In the genomic region with DNA sequence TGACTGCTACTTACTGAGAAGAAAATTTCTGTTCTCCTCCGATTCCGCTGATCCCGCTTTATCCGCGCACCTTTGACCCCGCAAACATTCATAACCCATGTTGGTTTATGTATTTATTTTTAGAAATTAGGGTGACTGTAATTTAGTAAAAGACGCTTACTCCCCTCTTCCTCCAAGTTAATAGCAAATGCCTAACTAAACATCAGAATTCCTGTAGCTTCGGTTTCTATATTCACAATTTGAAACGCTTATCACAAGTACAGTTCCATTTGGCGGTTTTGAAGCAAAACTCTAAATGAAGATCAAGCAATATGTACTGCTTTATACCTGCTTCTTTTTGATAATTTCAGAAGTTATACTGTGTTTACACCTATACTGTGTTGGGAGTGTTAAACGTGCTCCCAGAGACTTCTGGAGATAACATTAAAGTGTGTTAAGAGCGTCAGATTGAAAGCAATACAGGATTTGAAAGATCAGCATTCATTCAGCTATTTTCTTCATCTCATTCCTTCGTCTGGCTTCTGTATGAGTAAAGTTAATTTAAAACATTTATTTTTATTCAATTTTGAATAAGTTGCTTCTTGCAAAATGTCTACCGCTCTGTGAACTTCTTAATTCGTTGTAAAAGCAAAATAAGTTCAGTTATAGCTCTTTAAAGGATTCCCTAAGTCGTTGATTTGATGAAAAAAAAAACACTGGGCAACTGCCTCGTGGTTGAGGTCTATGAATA, we compare ENCODE assay signal across 1 cellular context.
TF ChIP-seq lines count a peak whose summit lies in the region.

No MANE protein-coding gene starts in this region.

TF ChIP-seq in WTC11, 78 proteins besides CTCF, POLR2A, EP300 and RAD21 (continued from another document):
- TF ChIP-seq TP53 (CRISPR knock-in tag; IDR thresholded peaks at IDR 0.05) (no peak), CREB1 (CRISPR knock-in tag; IDR thresholded peaks at IDR 0.05) (no peak)
- TF ChIP-seq, protein P1, sequence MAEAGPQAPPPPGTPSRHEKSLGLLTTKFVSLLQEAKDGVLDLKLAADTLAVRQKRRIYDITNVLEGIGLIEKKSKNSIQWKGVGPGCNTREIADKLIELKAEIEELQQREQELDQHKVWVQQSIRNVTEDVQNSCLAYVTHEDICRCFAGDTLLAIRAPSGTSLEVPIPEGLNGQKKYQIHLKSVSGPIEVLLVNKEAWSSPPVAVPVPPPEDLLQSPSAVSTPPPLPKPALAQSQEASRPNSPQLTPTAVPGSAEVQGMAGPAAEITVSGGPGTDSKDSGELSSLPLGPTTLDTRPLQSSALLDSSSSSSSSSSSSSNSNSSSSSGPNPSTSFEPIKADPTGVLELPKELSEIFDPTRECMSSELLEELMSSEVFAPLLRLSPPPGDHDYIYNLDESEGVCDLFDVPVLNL (CRISPR knock-in tag; IDR thresholded peaks at IDR 0.05; ENCODE audit: borderline replicate concordance, low read depth), result no peak
- TF ChIP-seq, protein P2, sequence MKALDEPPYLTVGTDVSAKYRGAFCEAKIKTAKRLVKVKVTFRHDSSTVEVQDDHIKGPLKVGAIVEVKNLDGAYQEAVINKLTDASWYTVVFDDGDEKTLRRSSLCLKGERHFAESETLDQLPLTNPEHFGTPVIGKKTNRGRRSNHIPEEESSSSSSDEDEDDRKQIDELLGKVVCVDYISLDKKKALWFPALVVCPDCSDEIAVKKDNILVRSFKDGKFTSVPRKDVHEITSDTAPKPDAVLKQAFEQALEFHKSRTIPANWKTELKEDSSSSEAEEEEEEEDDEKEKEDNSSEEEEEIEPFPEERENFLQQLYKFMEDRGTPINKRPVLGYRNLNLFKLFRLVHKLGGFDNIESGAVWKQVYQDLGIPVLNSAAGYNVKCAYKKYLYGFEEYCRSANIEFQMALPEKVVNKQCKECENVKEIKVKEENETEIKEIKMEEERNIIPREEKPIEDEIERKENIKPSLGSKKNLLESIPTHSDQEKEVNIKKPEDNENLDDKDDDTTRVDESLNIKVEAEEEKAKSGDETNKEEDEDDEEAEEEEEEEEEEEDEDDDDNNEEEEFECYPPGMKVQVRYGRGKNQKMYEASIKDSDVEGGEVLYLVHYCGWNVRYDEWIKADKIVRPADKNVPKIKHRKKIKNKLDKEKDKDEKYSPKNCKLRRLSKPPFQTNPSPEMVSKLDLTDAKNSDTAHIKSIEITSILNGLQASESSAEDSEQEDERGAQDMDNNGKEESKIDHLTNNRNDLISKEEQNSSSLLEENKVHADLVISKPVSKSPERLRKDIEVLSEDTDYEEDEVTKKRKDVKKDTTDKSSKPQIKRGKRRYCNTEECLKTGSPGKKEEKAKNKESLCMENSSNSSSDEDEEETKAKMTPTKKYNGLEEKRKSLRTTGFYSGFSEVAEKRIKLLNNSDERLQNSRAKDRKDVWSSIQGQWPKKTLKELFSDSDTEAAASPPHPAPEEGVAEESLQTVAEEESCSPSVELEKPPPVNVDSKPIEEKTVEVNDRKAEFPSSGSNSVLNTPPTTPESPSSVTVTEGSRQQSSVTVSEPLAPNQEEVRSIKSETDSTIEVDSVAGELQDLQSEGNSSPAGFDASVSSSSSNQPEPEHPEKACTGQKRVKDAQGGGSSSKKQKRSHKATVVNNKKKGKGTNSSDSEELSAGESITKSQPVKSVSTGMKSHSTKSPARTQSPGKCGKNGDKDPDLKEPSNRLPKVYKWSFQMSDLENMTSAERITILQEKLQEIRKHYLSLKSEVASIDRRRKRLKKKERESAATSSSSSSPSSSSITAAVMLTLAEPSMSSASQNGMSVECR (CRISPR knock-in tag; IDR thresholded peaks at IDR 0.05; ENCODE audit: borderline replicate concordance), result no peak
- TF ChIP-seq, protein P3, sequence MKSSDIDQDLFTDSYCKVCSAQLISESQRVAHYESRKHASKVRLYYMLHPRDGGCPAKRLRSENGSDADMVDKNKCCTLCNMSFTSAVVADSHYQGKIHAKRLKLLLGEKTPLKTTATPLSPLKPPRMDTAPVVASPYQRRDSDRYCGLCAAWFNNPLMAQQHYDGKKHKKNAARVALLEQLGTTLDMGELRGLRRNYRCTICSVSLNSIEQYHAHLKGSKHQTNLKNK (CRISPR knock-in tag; IDR thresholded peaks at IDR 0.05), result no peak
TF ChIP-seq in WTC11: peak in this region for 0.
